20 cellular contexts compared by ENCODE assay signal in genomic region chr1:55317673-55318072, GRCh38.
"Had no signal": no experiment of that assay in that cellular context is flagged by ENCODE, and none has a peak within 500 bp of the region (broad histone marks: within the 10 kb centered on the region; RNA-seq: fewer than 3 reads in every experiment).

No MANE protein-coding gene starts in this region.

- H3K9me3 ChIP-seq: esophagus squamous epithelium, gastrocnemius medialis, sigmoid colon, thoracic aorta had no signal

- H3K4me3 ChIP-seq: esophagus squamous epithelium, gastrocnemius medialis, lung, neural progenitor cell, sigmoid colon, thoracic aorta had no signal

- H3K4me2 ChIP-seq: neural progenitor cell had no signal

- H3K27me3 ChIP-seq: brain microvascular endothelial cell, esophagus squamous epithelium, gastrocnemius medialis, neural progenitor cell, sigmoid colon had no signal

- H3K4me1 ChIP-seq: gastrocnemius medialis had no signal

- H2AFZ ChIP-seq: neural progenitor cell had no signal

- H3K9ac ChIP-seq: neural progenitor cell had no signal

- ATAC-seq: activated naive CD4-positive, alpha-beta T cell treated with anti-CD3 and anti-CD28 coated beads, Interleukin-2, amount 50 U/mL, for 72 hours; gastrocnemius medialis; left colon; naive thymus-derived CD8-positive, alpha-beta T cell had no signal

- H3K36me3 ChIP-seq: brain microvascular endothelial cell, esophagus squamous epithelium, gastrocnemius medialis, neural progenitor cell, sigmoid colon, thoracic aorta had no signal

- DNase-seq: activated CD4-positive, alpha-beta T cell treated with anti-CD3 and anti-CD28 coated beads for 1 hour; activated T-cell treated with anti-CD3 and anti-CD28 coated beads, Interleukin-2, amount 50 U/mL, for 1 hour; aorta; central memory CD4-positive, alpha-beta T cell; effector memory CD4-positive, alpha-beta T cell; esophagus squamous epithelium; gastrocnemius medialis; islet precursor cell; left colon; naive thymus-derived CD8-positive, alpha-beta T cell; posterior cingulate gyrus; sigmoid colon; stimulated activated CD4-positive, alpha-beta T cell treated with anti-CD3 and anti-CD28 coated beads, Interleukin-4, amount 100 ng/mL, for 24 hours; stimulated activated naive CD4-positive, alpha-beta T cell treated with Interleukin-2 at 50 U/mL for 16 hours had no signal

- H3K27ac ChIP-seq: brain microvascular endothelial cell, gastrocnemius medialis, neural progenitor cell, sigmoid colon, thoracic aorta, VCaP had no signal
